8 cellular contexts compared by ENCODE assay signal in the genomic region with DNA sequence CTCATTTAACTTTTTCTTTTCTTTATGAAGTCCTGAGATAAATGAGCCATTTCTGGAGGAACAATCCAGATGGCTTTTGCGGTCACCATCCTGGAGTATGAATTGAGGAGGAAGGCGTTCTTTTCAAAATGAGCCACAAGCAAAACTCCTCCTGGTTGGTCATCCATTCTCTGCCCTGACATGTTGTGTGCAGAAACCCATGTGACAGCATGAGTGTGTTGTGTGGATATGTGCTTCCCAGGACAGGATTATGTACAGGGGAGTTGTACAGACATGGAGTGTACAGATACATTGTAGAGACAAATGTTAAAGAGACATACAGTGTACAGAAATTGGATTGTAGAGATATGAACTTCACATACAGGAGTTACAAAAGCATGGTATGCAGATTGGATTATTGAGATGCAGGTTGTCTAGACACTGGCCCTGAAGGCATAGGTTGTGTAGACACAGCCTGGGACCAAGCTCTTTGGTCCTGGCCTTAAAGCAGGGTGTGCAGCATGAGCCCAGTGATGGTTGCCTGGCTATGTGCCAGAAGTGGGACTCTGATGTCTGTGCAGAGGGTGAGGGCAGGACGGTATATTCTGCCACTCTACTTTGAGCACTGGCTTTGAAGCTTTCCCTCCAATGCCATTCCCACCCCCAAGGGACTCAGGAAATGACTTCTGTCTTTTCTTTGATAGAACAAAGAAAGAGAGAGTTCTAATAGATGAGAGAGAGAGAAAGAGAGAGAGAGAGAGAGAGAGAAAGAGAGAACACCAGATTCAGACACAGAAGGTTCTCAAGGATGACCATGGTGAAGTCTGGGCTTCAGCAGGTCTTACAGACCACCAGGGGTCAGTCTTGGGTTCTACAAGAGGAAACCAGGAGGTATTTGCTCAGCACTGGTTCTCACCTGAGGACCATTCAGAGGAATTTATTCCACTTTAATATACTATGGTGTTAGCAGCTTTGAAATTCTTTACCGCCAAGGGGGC.
A peak's percentile ranks its signal among the peaks of the same experiment; 100 is the strongest.
DNase-seq lines count a peak whose midpoint lies in the region; ATAC-seq and TF ChIP-seq lines count a peak whose summit lies in the region.

No MANE protein-coding gene starts in this region.

- peaks cover 11% of the 10 kb centered on the region for H3K27me3 Mint-ChIP-seq in nephron (ENCODE audit: low read depth)

- DNase-seq in COLO668 (lab: John Stamatoyannopoulos, UW; ENCODE audit: unreplicated experiment) (peak; percentile 36), NCI-H1694 (lab: John Stamatoyannopoulos, UW) (peak; percentile 47), fibroblast of mammary gland (ENCODE audit: low read depth) (peak; percentile 70), epidermal melanocyte (ENCODE audit: insufficient read length, low spot score) (no peak)

- H3K4me1 Mint-ChIP-seq in nephron: peaks cover 26% of the 10 kb centered on the region

- no peak overlapping the region for H3K4me3 Mint-ChIP-seq in nephron

- no peaks in the 10 kb centered on the region for H3K36me3 Mint-ChIP-seq in nephron (ENCODE audit: low read depth)

- H3K4me3 ChIP-seq in WI38 (ENCODE audit: low read depth, low read length) (no peak overlapping the region), fibroblast of mammary gland (ENCODE audit: control insufficient read depth, low read depth, low read length) (no peak overlapping the region)

- H3K9me3 Mint-ChIP-seq in nephron: no peaks in the 10 kb centered on the region

- peak overlapping the region in 1 of 3 experiments; percentile 12 for H3K27ac Mint-ChIP-seq in nephron

- peak; percentile 53 for TF ChIP-seq CTCF in WI38 (IDR thresholded peaks at IDR 0.05; ENCODE audit: low read depth, low read length)
- TF ChIP-seq CTCF in fibroblast of mammary gland (conservative IDR thresholded peaks at IDR 0.05; ENCODE audit: control insufficient read depth, insufficient read depth, low read depth, low read length): peak; percentile 82
- TF ChIP-seq CTCF in nephron (IDR thresholded peaks at IDR 0.05; ENCODE audit: unreplicated experiment in 3 of 3): peak; percentile 63 to 80 (median 72)

- ATAC-seq in GM18868 (IDR thresholded peaks at IDR 0.05; ENCODE audit: unreplicated experiment): peak; percentile 65
- no peak for ATAC-seq in HG02610 (IDR thresholded peaks at IDR 0.05; ENCODE audit: unreplicated experiment)
